14 cellular contexts compared by ENCODE assay signal in genomic region chr17:36211639-36212605, GRCh38. TPM values are rescaled to one million over a fixed set of nuclear protein-coding genes. Genes with fewer than 3 reads are reported as not detected.
A peak's percentile ranks its signal among the peaks of the same experiment; 100 is the strongest.
DNase-seq lines count a peak whose midpoint lies in the region; ATAC-seq, FAIRE-seq and TF ChIP-seq lines count a peak whose summit lies in the region.
"Not testable (repeated sequence)": the region's sequence is repeated elsewhere in the genome, so short reads cannot be mapped to it uniquely, and the experiment has no call there.
"Had no signal": no experiment of that assay in that cellular context is flagged by ENCODE, and none has a peak within 500 bp of the region (broad histone marks: within the 10 kb centered on the region; RNA-seq: fewer than 3 reads in every experiment).

No MANE protein-coding gene starts in this region.

- in situ Hi-C loops in GM18951 (cut with MboI; ENCODE audit: low sequenced_read_pairs, unreplicated experiment), result loop anchor here (10.0 to 25.0 kb wide), 2 partner anchors 107 to 275 kb away; partner anchors contain the start of genes CCL4 and ZNHIT3
- in situ Hi-C loops in GM12878 (cut with MboI), result not testable (repeated sequence)

- not testable (repeated sequence) for FAIRE-seq in GM12878 (lab: Jason Lieb, UNC)

- 23% methylated on average over 5 of the region's 12 CpGs for WGBS in GM12878 (ENCODE audit: insufficient coverage, insufficient replicate concordance, low lambda C conversion rate, missing lambda C conversion rate)

- H3K4me3 ChIP-seq in BLaER1 treated with 17β-estradiol and CSF1 and Interleukin-3, amounts not matched to agents 10 nM and 100 nM, result peak overlapping the region; percentile 16 to 58 (median 44); a peak in 18 of 20 replicates
- not testable (repeated sequence) for H3K4me3 ChIP-seq in NB4 (ENCODE audit: low read depth, low read length); GM12878

- peak overlapping the region; percentile 86 for H3K27ac Mint-ChIP-seq in activated CD8-positive, alpha-beta T cell treated with anti-CD3 and anti-CD28 coated beads for 36 hours
- peak overlapping the region; percentile 90 for H3K27ac Mint-ChIP-seq in nephron progenitor cell
- H3K27ac Mint-ChIP-seq in stimulated activated naive B cell treated with anti-CD40 and anti-IgM and Interleukin-4, amounts not matched to agents 10 μg/mL and 1 μg/mL and 100 μg/mL, for 72 hours, result peak overlapping the region; percentile 16

- H3K4me1 Mint-ChIP-seq in activated CD8-positive, alpha-beta T cell treated with anti-CD3 and anti-CD28 coated beads for 36 hours (ENCODE audit: low read depth), result peaks cover 19% of the 10 kb centered on the region
- peaks cover 24% of the 10 kb centered on the region for H3K4me1 Mint-ChIP-seq in nephron progenitor cell
- H3K4me1 Mint-ChIP-seq in stimulated activated naive B cell treated with anti-CD40 and anti-IgM and Interleukin-4, amounts not matched to agents 10 μg/mL and 1 μg/mL and 100 μg/mL, for 72 hours, result peaks cover 28 to 53% of the 10 kb centered on the region in 2 donors

- H3K79me2 ChIP-seq in GM12878 (ENCODE audit: control insufficient read depth, insufficient read depth, low read length), result not testable (repeated sequence)

- not testable (repeated sequence) for TF ChIP-seq RAD21 in GM12878 (IDR thresholded peaks at IDR 0.05; ENCODE audit: insufficient read depth, low read depth, low read length)

- TF ChIP-seq POLR2A in GM18951 (IDR thresholded peaks at IDR 0.05; ENCODE audit: extremely low read depth, insufficient read depth, insufficient read length), result peak; percentile 10
- TF ChIP-seq POLR2A in NB4 (IDR thresholded peaks at IDR 0.05; ENCODE audit: extremely low read depth, insufficient read length); GM12878 (IDR thresholded peaks at IDR 0.05; ENCODE audit: low read depth, low read length): not testable (repeated sequence)

- H3K9me3 ChIP-seq in BLaER1 treated with 17β-estradiol and CSF1 and Interleukin-3, amounts not matched to agents 10 nM and 100 nM (replicated peaks in 1 of 11); GM12878 (replicated peaks; ENCODE audit: control insufficient read depth, insufficient read depth, low read length): not testable (repeated sequence)

- peak overlapping the region; percentile 61 to 92 (median 82); a peak in 21 of 22 replicates for H3K27ac ChIP-seq in BLaER1 treated with 17β-estradiol and CSF1 and Interleukin-3, amounts not matched to agents 10 nM and 100 nM
- not testable (repeated sequence) for H3K27ac ChIP-seq in GM12878 (ENCODE audit: control insufficient read depth, insufficient read depth)

- not testable (repeated sequence) for BruUV-seq in GM12878 (replicated peaks; lab: Mats Ljungman, UMichigan)

- TF ChIP-seq CTCF in NB4 (IDR thresholded peaks at IDR 0.05; ENCODE audit: low read depth, low read length); activated CD8-positive, alpha-beta T cell treated with anti-CD3 and anti-CD28 coated beads for 36 hours (IDR thresholded peaks at IDR 0.05); GM12878 (IDR thresholded peaks at IDR 0.05 in 2 of 3, conservative IDR thresholded peaks at IDR 0.05 in 1 of 3; ENCODE audit: control insufficient read depth in 2 of 3, extremely low read depth in 1 of 3, insufficient read depth in 1 of 3, low read depth in 3 of 3, low read length in 3 of 3); nephron progenitor cell (IDR thresholded peaks at IDR 0.05): not testable (repeated sequence)

- H3K27me3 Mint-ChIP-seq in activated CD8-positive, alpha-beta T cell treated with anti-CD3 and anti-CD28 coated beads for 36 hours, result peaks cover 11% of the 10 kb centered on the region
- H3K27me3 Mint-ChIP-seq in nephron progenitor cell (ENCODE audit: low read depth, poor library complexity), result peaks cover 36% of the 10 kb centered on the region
- H3K27me3 Mint-ChIP-seq in stimulated activated naive B cell treated with anti-CD40 and anti-IgM and Interleukin-4, amounts not matched to agents 10 μg/mL and 1 μg/mL and 100 μg/mL, for 72 hours, result not testable (repeated sequence)

- SMC1A ChIA-PET in GM12878 (lab: Charles Lee; ENCODE audit: uncharacterized antibody, unreplicated experiment), result interaction anchor here (0.8 kb wide), 1 partner anchor 13 kb away, joined by 3 read pairs; no protein-coding TSS in a partner anchor

- peak overlapping the region; percentile 75 for H3K4me3 Mint-ChIP-seq in activated CD8-positive, alpha-beta T cell treated with anti-CD3 and anti-CD28 coated beads for 36 hours
- H3K4me3 Mint-ChIP-seq in nephron progenitor cell, result peak overlapping the region; percentile 61
- peak overlapping the region; percentile 62 to 77 for H3K4me3 Mint-ChIP-seq in stimulated activated naive B cell treated with anti-CD40 and anti-IgM and Interleukin-4, amounts not matched to agents 10 μg/mL and 1 μg/mL and 100 μg/mL, for 72 hours

- TF ChIP-seq EP300 in GM12878 (IDR thresholded peaks at IDR 0.05; ENCODE audit: borderline replicate concordance in 1 of 2, control insufficient read depth in 1 of 2, low read depth in 2 of 2, low read length in 2 of 2), result not testable (repeated sequence)

- peaks cover 47 to 81% (median 77%) of the 10 kb centered on the region in 10 experiments for H3K4me1 ChIP-seq in BLaER1 treated with 17β-estradiol and CSF1 and Interleukin-3, amounts not matched to agents 10 nM and 100 nM
- not testable (repeated sequence) for H3K4me1 ChIP-seq in GM12878 (ENCODE audit: control insufficient read depth, insufficient read depth, low read length)

- DNase-seq in NB4 (ENCODE audit: low read depth) (peak; percentile 32), islet precursor cell (peak; percentile 49)
- not testable (repeated sequence) for DNase-seq in activated CD8-positive, alpha-beta T cell treated with anti-CD3 and anti-CD28 coated beads for 36 hours; GM12878 (ENCODE audit: low read depth, low spot score); nephron progenitor cell; stimulated activated naive B cell treated with anti-CD40 and anti-IgM and Interleukin-4, amounts not matched to agents 10 μg/mL and 1 μg/mL and 100 μg/mL, for 72 hours

- not testable (repeated sequence) for H4K20me1 ChIP-seq in BLaER1 treated with 17β-estradiol and CSF1 and Interleukin-3, amounts not matched to agents 10 nM and 100 nM; GM12878 (ENCODE audit: control insufficient read depth, insufficient read depth)

- H3K36me3 ChIP-seq in BLaER1 treated with 17β-estradiol and CSF1 and Interleukin-3, amounts not matched to agents 10 nM and 100 nM; GM12878 (ENCODE audit: control insufficient read depth in 2 of 2, insufficient read depth in 2 of 2, low read length in 1 of 2): not testable (repeated sequence)

- not testable (repeated sequence) for H2AFZ ChIP-seq in GM12878 (ENCODE audit: control insufficient read depth, low read depth, low read length)

- RAD21 ChIA-PET in GM12878 (lab: Charles Lee; ENCODE audit: unreplicated experiment), result interaction anchor here (0.7 kb wide), 1 partner anchor 29 kb away, joined by 3 read pairs; no protein-coding TSS in a partner anchor

- not testable (repeated sequence) for H3K36me3 Mint-ChIP-seq in activated CD8-positive, alpha-beta T cell treated with anti-CD3 and anti-CD28 coated beads for 36 hours (ENCODE audit: low read depth); nephron progenitor cell (ENCODE audit: low read depth); stimulated activated naive B cell treated with anti-CD40 and anti-IgM and Interleukin-4, amounts not matched to agents 10 μg/mL and 1 μg/mL and 100 μg/mL, for 72 hours

- not testable (repeated sequence) for H3K27me3 ChIP-seq in BLaER1 treated with 17β-estradiol and CSF1 and Interleukin-3, amounts not matched to agents 10 nM and 100 nM; GM12878 (replicated peaks in 1 of 2; ENCODE audit: control insufficient read depth in 2 of 2, insufficient read depth in 2 of 2, low read length in 1 of 2)

- not testable (repeated sequence) for H3K9me3 Mint-ChIP-seq in activated CD8-positive, alpha-beta T cell treated with anti-CD3 and anti-CD28 coated beads for 36 hours; nephron progenitor cell; stimulated activated naive B cell treated with anti-CD40 and anti-IgM and Interleukin-4, amounts not matched to agents 10 μg/mL and 1 μg/mL and 100 μg/mL, for 72 hours

- CTCF ChIA-PET in activated CD8-positive, alpha-beta T cell treated with anti-CD3 and anti-CD28 coated beads for 36 hours (lab: Charles Lee), result interaction anchor here (1.2 kb wide), 1 partner anchor 15 kb away, joined by 4 read pairs; no protein-coding TSS in a partner anchor
- CTCF ChIA-PET in GM12878 (lab: Yijun Ruan, JAX), result not testable (repeated sequence)

- H3K4me2 ChIP-seq in BLaER1 treated with 17β-estradiol and CSF1 and Interleukin-3, amounts not matched to agents 10 nM and 100 nM, result peak overlapping the region; percentile 81 to 95 (median 91)
- H3K4me2 ChIP-seq in GM12878 (ENCODE audit: control insufficient read depth, insufficient read depth), result peak overlapping the region; percentile 13; the same call in 1 of the 2 replicates

- intact Hi-C loops in activated CD8-positive, alpha-beta T cell treated with anti-CD3 and anti-CD28 coated beads for 36 hours (cut with micrococcal nuclease); GM12878 (cut with micrococcal nuclease; ENCODE audit: unreplicated experiment): not testable (repeated sequence)

- POLR2A ChIA-PET in activated CD8-positive, alpha-beta T cell treated with anti-CD3 and anti-CD28 coated beads for 36 hours (lab: Charles Lee), result interaction anchor here (0.8 kb wide), 1 partner anchor 16 kb away, joined by 3 read pairs; no protein-coding TSS in a partner anchor
- POLR2A ChIA-PET in GM12878 (lab: Charles Lee), result interaction anchor here (0.6 to 0.8 kb wide), 2 partner anchors 19 to 66 kb away, joined by 3 to 5 read pairs; no protein-coding TSS in a partner anchor

- peak; percentile 31 for ATAC-seq in activated CD8-positive, alpha-beta T cell treated with anti-CD3 and anti-CD28 coated beads for 36 hours
- ATAC-seq in GM12878, result peak; percentile 32
- ATAC-seq in stimulated activated naive B cell treated with anti-CD40 and anti-IgM and Interleukin-4, amounts not matched to agents 10 μg/mL and 1 μg/mL and 100 μg/mL, for 72 hours (replicated peaks), result peak in 1 of 2 donors; percentile 26

- peak overlapping the region; percentile 55 to 82 (median 73); a peak in 21 of 22 replicates for H3K9ac ChIP-seq in BLaER1 treated with 17β-estradiol and CSF1 and Interleukin-3, amounts not matched to agents 10 nM and 100 nM
- H3K9ac ChIP-seq in GM12878 (ENCODE audit: control insufficient read depth, insufficient read depth, low read length), result not testable (repeated sequence)

RNA-seq across cellular contexts. Expression of gene CCL4L2, which starts 1.1 kb away (rescaled TPM):
- 100 to 1,000 TPM in 1 of 2 experiments, 10 to 100 TPM in 1; 95.1 to 102 TPM for total RNA-seq in activated CD8-positive, alpha-beta T cell treated with anti-CD3 and anti-CD28 coated beads for 36 hours
- 0.84 TPM in 1 of 2 replicates, not detected in the other for total RNA-seq in GM12878 (2013; cell fraction: nucleolus; rRNA removed)
- total RNA-seq in GM12878 (2014; rRNA removed) (13.6 and 23.2 TPM in 2 replicates), GM12878 (2014; rRNA removed; fragmentation: Illumina TruSeq; extraction: Trizol) (13.1 and 15.0 TPM in 2 replicates), GM12878 (2021) (11.1 and 12.3 TPM in 2 replicates)
- 12.3 TPM for polyA plus RNA-seq in GM12878 (2011; ENCODE audit: low read depth)
- polyA plus RNA-seq in GM12878 (2011; rRNA removed) (249 and 275 TPM in 2 replicates), GM12878 (2014; fragmentation: Illumina TruSeq; extraction: Trizol) (12.0 and 15.4 TPM in 2 replicates), GM12878 (2014; fragmentation: Nextera tagmentation; extraction: Ambion mirVana) (100 to 1,000 TPM in 1 of 2 experiments, 10 to 100 TPM in 1; 99.7 to 133 TPM), GM12878 (2014; rRNA removed) (17.5 and 20.9 TPM in 2 replicates), GM12878 (2016; fragmentation: Nextera tagmentation; extraction: Ambion mirVana) (1 to 10 TPM; 2.3 to 4.2 TPM)
- polyA plus RNA-seq in GM12878 (2011; cell fraction: cytosol; rRNA removed), result 273 and 296 TPM in 2 replicates
- 86.0 and 151 TPM in 2 replicates for polyA plus RNA-seq in GM12878 (2011; cell fraction: nucleus; rRNA removed)
- polyA plus RNA-seq in GM12878 (2012), result 4.0 and 23.1 TPM in 2 replicates
- 154 and 262 TPM in 2 replicates for polyA minus RNA-seq in GM12878 (2011; rRNA and poly(A)+ RNA removed)
- polyA minus RNA-seq in GM12878 (2011; cell fraction: cytosol; rRNA and poly(A)+ RNA removed), result 45.8 and 46.4 TPM in 2 replicates
- polyA minus RNA-seq in GM12878 (2011; cell fraction: nucleus; rRNA and poly(A)+ RNA removed), result 29.3 and 32.3 TPM in 2 replicates
- total RNA-seq: A172; CD4-positive, CD25-positive, alpha-beta regulatory T cell; G401; H1; HT1080; PC-3 had no signal
- polyA plus RNA-seq: H1 had no signal

RNA-seq across cellular contexts. Expression of gene CCL3L1, which starts 15.4 kb away (rescaled TPM):
- total RNA-seq in activated CD8-positive, alpha-beta T cell treated with anti-CD3 and anti-CD28 coated beads for 36 hours, result 10 to 100 TPM; 33.8 to 35.1 TPM
- 6.6 and 7.5 TPM in 2 replicates for total RNA-seq in GM12878 (2013; cell fraction: nucleolus; rRNA removed)
- total RNA-seq in GM12878 (2014; rRNA removed), result 13.0 and 14.8 TPM in 2 replicates
- 12.4 and 15.3 TPM in 2 replicates for total RNA-seq in GM12878 (2014; rRNA removed; fragmentation: Illumina TruSeq; extraction: Trizol)
- total RNA-seq in GM12878 (2021), result 12.9 and 13.6 TPM in 2 replicates
- polyA plus RNA-seq in GM12878 (2011; ENCODE audit: low read depth), result 17.8 TPM
- polyA plus RNA-seq in GM12878 (2011; rRNA removed), result 26.9 and 108 TPM in 2 replicates
- polyA plus RNA-seq in GM12878 (2011; cell fraction: cytosol; rRNA removed), result 63.6 and 64.9 TPM in 2 replicates
- 51.9 and 86.7 TPM in 2 replicates for polyA plus RNA-seq in GM12878 (2011; cell fraction: nucleus; rRNA removed)
- polyA plus RNA-seq in GM12878 (2012), result 17.4 and 22.5 TPM in 2 replicates
- 5.4 and 13.4 TPM in 2 replicates for polyA plus RNA-seq in GM12878 (2014; fragmentation: Illumina TruSeq; extraction: Trizol)
- polyA plus RNA-seq in GM12878 (2014; fragmentation: Nextera tagmentation; extraction: Ambion mirVana), result 10 to 100 TPM; 13.8 to 14.5 TPM
- 12.6 and 14.0 TPM in 2 replicates for polyA plus RNA-seq in GM12878 (2014; rRNA removed)
- 1 to 10 TPM; 1.9 to 3.2 TPM for polyA plus RNA-seq in GM12878 (2016; fragmentation: Nextera tagmentation; extraction: Ambion mirVana)
- 44.0 and 53.2 TPM in 2 replicates for polyA minus RNA-seq in GM12878 (2011; rRNA and poly(A)+ RNA removed)
- polyA minus RNA-seq in GM12878 (2011; cell fraction: cytosol; rRNA and poly(A)+ RNA removed), result 38.6 and 41.3 TPM in 2 replicates
- polyA minus RNA-seq in GM12878 (2011; cell fraction: nucleus; rRNA and poly(A)+ RNA removed), result 88.5 and 100 TPM in 2 replicates
- total RNA-seq: A172; CD4-positive, CD25-positive, alpha-beta regulatory T cell; G401; H1; HT1080; PC-3 had no signal
- polyA plus RNA-seq: CD4-positive, CD25-positive, alpha-beta regulatory T cell had no signal

RNA-seq across cellular contexts. Expression of gene TBC1D3B, which starts 35.5 kb away (rescaled TPM):
- 1 to 10 TPM; 6.6 to 9.0 TPM for total RNA-seq in activated CD8-positive, alpha-beta T cell treated with anti-CD3 and anti-CD28 coated beads for 36 hours
- total RNA-seq in GM12878 (2013; cell fraction: nucleolus; rRNA removed), result 9.6 and 11.1 TPM in 2 replicates
- total RNA-seq in GM12878 (2014; rRNA removed) (1.8 and 2.7 TPM in 2 replicates), GM12878 (2014; rRNA removed; fragmentation: Illumina TruSeq; extraction: Trizol) (1.6 and 2.0 TPM in 2 replicates), GM12878 (2021) (2.5 and 8.5 TPM in 2 replicates)
- polyA plus RNA-seq in GM12878 (2011; ENCODE audit: low read depth), result not detected
- polyA plus RNA-seq in GM12878 (2011; rRNA removed) (2.0 and 2.1 TPM in 2 replicates), GM12878 (2014; fragmentation: Illumina TruSeq; extraction: Trizol) (0.93 TPM in 1 of 2 replicates, not detected in the other), GM12878 (2014; fragmentation: Nextera tagmentation; extraction: Ambion mirVana) (not detected), GM12878 (2014; rRNA removed) (3.0 and 4.8 TPM in 2 replicates), GM12878 (2016; fragmentation: Nextera tagmentation; extraction: Ambion mirVana) (1 to 10 TPM in 1 of 2 experiments, under 1 TPM in 1; 0.67 to 1.6 TPM)
- polyA plus RNA-seq in GM12878 (2011; cell fraction: cytosol; rRNA removed), result 1.6 and 2.6 TPM in 2 replicates
- 15.3 and 19.8 TPM in 2 replicates for polyA plus RNA-seq in GM12878 (2011; cell fraction: nucleus; rRNA removed)
- polyA plus RNA-seq in GM12878 (2012), result 3.0 and 5.8 TPM in 2 replicates
- polyA minus RNA-seq in GM12878 (2011; rRNA and poly(A)+ RNA removed), result 0.80 TPM in 1 of 2 replicates, not detected in the other
- polyA minus RNA-seq in GM12878 (2011; cell fraction: cytosol; rRNA and poly(A)+ RNA removed), result not detected in 2 replicates
- polyA minus RNA-seq in GM12878 (2011; cell fraction: nucleus; rRNA and poly(A)+ RNA removed), result 1.9 and 2.3 TPM in 2 replicates
- total RNA-seq: G401, HT1080 had no signal
- polyA plus RNA-seq: CD4-positive, CD25-positive, alpha-beta regulatory T cell had no signal

RNA-seq across cellular contexts. Expression of gene TBC1D3I, which starts 52.4 kb away (rescaled TPM):
- under 1 TPM; 0.38 to 0.45 TPM for total RNA-seq in activated CD8-positive, alpha-beta T cell treated with anti-CD3 and anti-CD28 coated beads for 36 hours
- total RNA-seq in GM12878 (2013; cell fraction: nucleolus; rRNA removed), result 0.40 TPM in 1 of 2 replicates, not detected in the other
- total RNA-seq in GM12878 (2014; rRNA removed), result not detected in 2 replicates
- total RNA-seq in GM12878 (2014; rRNA removed; fragmentation: Illumina TruSeq; extraction: Trizol), result not detected in 2 replicates
- 0.41 TPM in 1 of 2 replicates, not detected in the other for total RNA-seq in GM12878 (2021)
- 0.35 TPM for polyA plus RNA-seq in GM12878 (2011; ENCODE audit: low read depth)
- not detected in 2 replicates for polyA plus RNA-seq in GM12878 (2011; rRNA removed)
- 0.04 TPM in 1 of 2 replicates, not detected in the other for polyA plus RNA-seq in GM12878 (2011; cell fraction: cytosol; rRNA removed)
- polyA plus RNA-seq in GM12878 (2011; cell fraction: nucleus; rRNA removed), result 0.80 and 1.3 TPM in 2 replicates
- 0.08 TPM in 1 of 2 replicates, not detected in the other for polyA plus RNA-seq in GM12878 (2012)
- 0.06 TPM in 1 of 2 replicates, not detected in the other for polyA plus RNA-seq in GM12878 (2014; fragmentation: Illumina TruSeq; extraction: Trizol)
- polyA plus RNA-seq in GM12878 (2014; fragmentation: Nextera tagmentation; extraction: Ambion mirVana), result not detected
- not detected in 2 replicates for polyA plus RNA-seq in GM12878 (2014; rRNA removed)
- not detected for polyA plus RNA-seq in GM12878 (2016; fragmentation: Nextera tagmentation; extraction: Ambion mirVana)
- polyA minus RNA-seq in GM12878 (2011; rRNA and poly(A)+ RNA removed), result not detected in 2 replicates
- not detected in 2 replicates for polyA minus RNA-seq in GM12878 (2011; cell fraction: cytosol; rRNA and poly(A)+ RNA removed)
- polyA minus RNA-seq in GM12878 (2011; cell fraction: nucleus; rRNA and poly(A)+ RNA removed), result not detected in 2 replicates
- total RNA-seq: G401, H1 had no signal
- polyA plus RNA-seq: CD4-positive, CD25-positive, alpha-beta regulatory T cell had no signal

Comparison
In these comparisons a context has a peak if more than half of its experiments do, and no peak if none do; other contexts are left out.
1. H3K27ac Mint-ChIP-seq: peak in every context shown above with its lines; median percentile 90 in nephron progenitor cell; 86 in activated CD8-positive, alpha-beta T cell treated with anti-CD3 and anti-CD28 coated beads for 36 hours; 16 in stimulated activated naive B cell treated with anti-CD40 and anti-IgM and Interleukin-4, amounts not matched to agents 10 μg/mL and 1 μg/mL and 100 μg/mL, for 72 hours.